2 cellular contexts compared by ENCODE assay signal in genomic region chr1:206890690-206891089, GRCh38.
TF ChIP-seq lines count a peak whose summit lies in the region.

No MANE protein-coding gene starts in this region.

TF ChIP-seq in SK-N-SH treated with all-trans-retinoic acid at 6 μM for 48 hours, 23 proteins besides CTCF, POLR2A, EP300 and RAD21 (continued from another document):
- no peak for TF ChIP-seq BACH2 (CRISPR knock-in tag; IDR thresholded peaks at IDR 0.05; ENCODE audit: borderline replicate concordance)
- TF ChIP-seq TOX (CRISPR knock-in tag; IDR thresholded peaks at IDR 0.05; ENCODE audit: borderline replicate concordance) = no peak
- no peak for TF ChIP-seq RARB (CRISPR knock-in tag; IDR thresholded peaks at IDR 0.05)
- no peak for TF ChIP-seq ARNTL (CRISPR knock-in tag; IDR thresholded peaks at IDR 0.05; ENCODE audit: borderline replicate concordance, low read depth)
- TF ChIP-seq, protein P1, sequence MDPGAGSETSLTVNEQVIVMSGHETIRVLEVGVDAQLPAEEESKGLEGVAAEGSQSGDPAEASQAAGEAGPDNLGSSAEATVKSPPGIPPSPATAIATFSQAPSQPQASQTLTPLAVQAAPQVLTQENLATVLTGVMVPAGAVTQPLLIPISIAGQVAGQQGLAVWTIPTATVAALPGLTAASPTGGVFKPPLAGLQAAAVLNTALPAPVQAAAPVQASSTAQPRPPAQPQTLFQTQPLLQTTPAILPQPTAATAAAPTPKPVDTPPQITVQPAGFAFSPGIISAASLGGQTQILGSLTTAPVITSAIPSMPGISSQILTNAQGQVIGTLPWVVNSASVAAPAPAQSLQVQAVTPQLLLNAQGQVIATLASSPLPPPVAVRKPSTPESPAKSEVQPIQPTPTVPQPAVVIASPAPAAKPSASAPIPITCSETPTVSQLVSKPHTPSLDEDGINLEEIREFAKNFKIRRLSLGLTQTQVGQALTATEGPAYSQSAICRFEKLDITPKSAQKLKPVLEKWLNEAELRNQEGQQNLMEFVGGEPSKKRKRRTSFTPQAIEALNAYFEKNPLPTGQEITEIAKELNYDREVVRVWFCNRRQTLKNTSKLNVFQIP (CRISPR knock-in tag; IDR thresholded peaks at IDR 0.05; ENCODE audit: borderline replicate concordance, low read depth) = no peak
- no peak for TF ChIP-seq SNAI2 (CRISPR knock-in tag; IDR thresholded peaks at IDR 0.05)
- TF ChIP-seq, protein P2, sequence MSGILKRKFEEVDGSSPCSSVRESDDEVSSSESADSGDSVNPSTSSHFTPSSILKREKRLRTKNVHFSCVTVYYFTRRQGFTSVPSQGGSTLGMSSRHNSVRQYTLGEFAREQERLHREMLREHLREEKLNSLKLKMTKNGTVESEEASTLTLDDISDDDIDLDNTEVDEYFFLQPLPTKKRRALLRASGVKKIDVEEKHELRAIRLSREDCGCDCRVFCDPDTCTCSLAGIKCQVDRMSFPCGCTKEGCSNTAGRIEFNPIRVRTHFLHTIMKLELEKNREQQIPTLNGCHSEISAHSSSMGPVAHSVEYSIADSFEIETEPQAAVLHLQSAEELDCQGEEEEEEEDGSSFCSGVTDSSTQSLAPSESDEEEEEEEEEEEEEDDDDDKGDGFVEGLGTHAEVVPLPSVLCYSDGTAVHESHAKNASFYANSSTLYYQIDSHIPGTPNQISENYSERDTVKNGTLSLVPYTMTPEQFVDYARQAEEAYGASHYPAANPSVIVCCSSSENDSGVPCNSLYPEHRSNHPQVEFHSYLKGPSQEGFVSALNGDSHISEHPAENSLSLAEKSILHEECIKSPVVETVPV (CRISPR knock-in tag; IDR thresholded peaks at IDR 0.05) = no peak
- no peak for TF ChIP-seq GLIS3 (CRISPR knock-in tag; IDR thresholded peaks at IDR 0.05)
- no peak for TF ChIP-seq ZFP3 (CRISPR knock-in tag; IDR thresholded peaks at IDR 0.05)
- TF ChIP-seq TCF4 (CRISPR knock-in tag; IDR thresholded peaks at IDR 0.05; ENCODE audit: borderline replicate concordance) = no peak
- no peak for TF ChIP-seq ESRRG (CRISPR knock-in tag; IDR thresholded peaks at IDR 0.05)
- TF ChIP-seq, protein P3, sequence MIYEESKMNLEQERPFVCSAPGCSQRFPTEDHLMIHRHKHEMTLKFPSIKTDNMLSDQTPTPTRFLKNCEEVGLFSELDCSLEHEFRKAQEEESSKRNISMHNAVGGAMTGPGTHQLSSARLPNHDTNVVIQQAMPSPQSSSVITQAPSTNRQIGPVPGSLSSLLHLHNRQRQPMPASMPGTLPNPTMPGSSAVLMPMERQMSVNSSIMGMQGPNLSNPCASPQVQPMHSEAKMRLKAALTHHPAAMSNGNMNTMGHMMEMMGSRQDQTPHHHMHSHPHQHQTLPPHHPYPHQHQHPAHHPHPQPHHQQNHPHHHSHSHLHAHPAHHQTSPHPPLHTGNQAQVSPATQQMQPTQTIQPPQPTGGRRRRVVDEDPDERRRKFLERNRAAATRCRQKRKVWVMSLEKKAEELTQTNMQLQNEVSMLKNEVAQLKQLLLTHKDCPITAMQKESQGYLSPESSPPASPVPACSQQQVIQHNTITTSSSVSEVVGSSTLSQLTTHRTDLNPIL (CRISPR knock-in tag; IDR thresholded peaks at IDR 0.05; ENCODE audit: low read depth) = no peak
- TF ChIP-seq CSDC2 (CRISPR knock-in tag; IDR thresholded peaks at IDR 0.05) = no peak
- TF ChIP-seq ZNF70 (CRISPR knock-in tag; IDR thresholded peaks at IDR 0.05) = no peak

TF ChIP-seq in SK-N-SH, 30 proteins besides CTCF, POLR2A, EP300 and RAD21 (continued from another document):
- TF ChIP-seq REST (IDR thresholded peaks at IDR 0.05; ENCODE audit: low read depth, low read length) (no peak), FOXJ3 (CRISPR knock-in tag; IDR thresholded peaks at IDR 0.05) (no peak), YY1 (IDR thresholded peaks at IDR 0.05; ENCODE audit: low read depth) (no peak)
